ENCODE assay signal across 1 cellular context in genomic region chr17:48620497-48621139, GRCh38.
A peak's percentile ranks its signal among the peaks of the same experiment; 100 is the strongest.
TF ChIP-seq lines count a peak whose summit lies in the region.

No MANE protein-coding gene starts in this region.

TF ChIP-seq in endothelial cell of umbilical vein, 7 proteins besides CTCF, POLR2A, EP300 and RAD21:
- TF ChIP-seq EZH2 (IDR thresholded peaks at IDR 0.05; ENCODE audit: borderline replicate concordance, low read depth, low read length, severe bottlenecking) (peak; percentile 10), GATA2 (IDR thresholded peaks at IDR 0.05; ENCODE audit: insufficient read depth, insufficient read length, low read depth, low read length) (no peak)
